ENCODE assay signal across 33 cellular contexts in genomic region chr2:120979398-120979797, GRCh38.
"Had no signal": no experiment of that assay in that cellular context is flagged by ENCODE, and none has a peak within 500 bp of the region (broad histone marks: within the 10 kb centered on the region; RNA-seq: fewer than 3 reads in every experiment).

No MANE protein-coding gene starts in this region.

- ATAC-seq: activated CD4-positive, alpha-beta T cell treated with anti-CD3 and anti-CD28 coated beads for 36 hours; activated CD8-positive, alpha-beta memory T cell treated with anti-CD3 and anti-CD28 coated beads, Interleukin-2, amount 10 ng/mL, durations not matched to agents 7 days and 5 days; activated CD8-positive, alpha-beta T cell treated with anti-CD3 and anti-CD28 coated beads, Interleukin-2, amount 10 ng/mL, durations not matched to agents 7 days and 5 days; activated naive CD8-positive, alpha-beta T cell treated with anti-CD3 and anti-CD28 coated beads, Interleukin-2, amount 50 U/mL, for 24 hours; gastroesophageal sphincter had no signal

- H3K36me3 ChIP-seq: breast epithelium, colonic mucosa had no signal

- H3K36me3 Mint-ChIP-seq: activated CD4-positive, alpha-beta memory T cell treated with anti-CD3 and anti-CD28 coated beads for 36 hours; activated CD8-positive, alpha-beta memory T cell treated with anti-CD3 and anti-CD28 coated beads, Interleukin-2, amount 10 ng/mL, durations not matched to agents 7 days and 5 days; activated naive CD4-positive, alpha-beta T cell treated with anti-CD3 and anti-CD28 coated beads, Interleukin-2, amount 50 U/mL, for 24 hours; activated naive CD8-positive, alpha-beta T cell treated with anti-CD3 and anti-CD28 coated beads for 36 hours had no signal

- H3K27ac Mint-ChIP-seq: activated CD4-positive, alpha-beta memory T cell treated with anti-CD3 and anti-CD28 coated beads for 36 hours; activated CD4-positive, alpha-beta T cell treated with anti-CD3 and anti-CD28 coated beads for 36 hours; activated CD4-positive, alpha-beta T cell treated with anti-CD3 and anti-CD28 coated beads, Interleukin-2, amount 10 ng/mL, durations not matched to agents 24 days and 14 days; activated CD8-positive, alpha-beta memory T cell treated with anti-CD3 and anti-CD28 coated beads, Interleukin-2, amount 10 ng/mL, durations not matched to agents 7 days and 5 days; activated CD8-positive, alpha-beta T cell treated with anti-CD3 and anti-CD28 coated beads, Interleukin-2, amount 10 ng/mL, durations not matched to agents 7 days and 5 days; activated naive CD4-positive, alpha-beta T cell treated with anti-CD3 and anti-CD28 coated beads for 36 hours; activated naive CD4-positive, alpha-beta T cell treated with anti-CD3 and anti-CD28 coated beads, Interleukin-2, amount 50 U/mL, for 24 hours; activated naive CD8-positive, alpha-beta T cell treated with anti-CD3 and anti-CD28 coated beads for 36 hours; activated naive CD8-positive, alpha-beta T cell treated with anti-CD3 and anti-CD28 coated beads, Interleukin-2, amount 50 U/mL, for 24 hours; activated T-helper 1 cell treated with anti-CD3 and anti-CD28 coated beads, Interleukin-12 subunit alpha, Interleukin-12 subunit beta, Interleukin-2, Interleukin-4 antibody, amounts not matched to agents 30 ng/mL and 10 ng/mL and 1 ng/mL, durations not matched to agents 14 hours and 24 hours and 36 hours; activated T-helper 2 cell treated with anti-CD3 and anti-CD28 coated beads, Interferon-gamma antibody, Interleukin-2, Interleukin-4, amounts not matched to agents 10 μg/mL and 5 μg/mL and 100 μg/mL, durations not matched to agents 14 hours and 24 hours and 36 hours; brain had no signal

- H3K27me3 Mint-ChIP-seq: activated CD4-positive, alpha-beta memory T cell treated with anti-CD3 and anti-CD28 coated beads for 36 hours; activated CD4-positive, alpha-beta T cell treated with anti-CD3 and anti-CD28 coated beads for 36 hours; activated CD4-positive, alpha-beta T cell treated with anti-CD3 and anti-CD28 coated beads, Interleukin-2, amount 10 ng/mL, durations not matched to agents 24 days and 14 days; activated CD8-positive, alpha-beta memory T cell treated with anti-CD3 and anti-CD28 coated beads, Interleukin-2, amount 10 ng/mL, durations not matched to agents 7 days and 5 days; activated naive CD4-positive, alpha-beta T cell treated with anti-CD3 and anti-CD28 coated beads, Interleukin-2, amount 50 U/mL, for 24 hours; activated naive CD8-positive, alpha-beta T cell treated with anti-CD3 and anti-CD28 coated beads for 36 hours; activated naive CD8-positive, alpha-beta T cell treated with anti-CD3 and anti-CD28 coated beads, Interleukin-2, amount 50 U/mL, for 24 hours; brain had no signal

- H3K4me1 Mint-ChIP-seq: activated CD4-positive, alpha-beta T cell treated with anti-CD3 and anti-CD28 coated beads for 36 hours; activated CD4-positive, alpha-beta T cell treated with anti-CD3 and anti-CD28 coated beads, Interleukin-2, amount 10 ng/mL, durations not matched to agents 24 days and 14 days; activated CD8-positive, alpha-beta memory T cell treated with anti-CD3 and anti-CD28 coated beads, Interleukin-2, amount 10 ng/mL, durations not matched to agents 7 days and 5 days; activated naive CD4-positive, alpha-beta T cell treated with anti-CD3 and anti-CD28 coated beads, Interleukin-2, amount 50 U/mL, for 24 hours; activated naive CD8-positive, alpha-beta T cell treated with anti-CD3 and anti-CD28 coated beads for 36 hours; activated naive CD8-positive, alpha-beta T cell treated with anti-CD3 and anti-CD28 coated beads, Interleukin-2, amount 50 U/mL, for 24 hours had no signal

- H3K9me3 ChIP-seq: adrenal gland, breast epithelium, colonic mucosa, esophagus squamous epithelium, gastroesophageal sphincter had no signal

- FAIRE-seq: endometrium, endothelial cell of umbilical vein had no signal

- DNase-seq: activated CD4-positive, alpha-beta memory T cell treated with anti-CD3 and anti-CD28 coated beads for 36 hours; activated CD4-positive, alpha-beta T cell treated with anti-CD3 and anti-CD28 coated beads for 36 hours; activated CD4-positive, alpha-beta T cell treated with anti-CD3 and anti-CD28 coated beads, Interleukin-2, amount 10 ng/mL, durations not matched to agents 24 days and 14 days; activated CD4-positive, CD25-positive, alpha-beta regulatory T cell; activated CD4-positive, CD25-positive, alpha-beta regulatory T cell treated with anti-CD3 and anti-CD28 coated beads, Interleukin-2, amount 50 U/mL, for 72 hours; activated CD8-positive, alpha-beta memory T cell treated with anti-CD3 and anti-CD28 coated beads, Interleukin-2, amount 10 ng/mL, durations not matched to agents 7 days and 5 days; activated CD8-positive, alpha-beta memory T cell treated with anti-CD3 and anti-CD28 coated beads, Interleukin-2, amount 50 U/mL, for 4 hours; activated CD8-positive, alpha-beta T cell treated with anti-CD3 and anti-CD28 coated beads, Interleukin-2, amount 10 ng/mL, durations not matched to agents 7 days and 5 days; activated effector memory CD4-positive, alpha-beta T cell treated with anti-CD3 and anti-CD28 coated beads, Interleukin-2, amount 50 U/mL, for 16 hours; activated naive CD4-positive, alpha-beta T cell treated with anti-CD3 and anti-CD28 coated beads for 36 hours; activated naive CD8-positive, alpha-beta T cell treated with anti-CD3 and anti-CD28 coated beads for 36 hours; activated naive CD8-positive, alpha-beta T cell treated with anti-CD3 and anti-CD28 coated beads, Interleukin-2, amount 50 U/mL, for 24 hours; activated T-cell treated with anti-CD3 and anti-CD28 coated beads, Interleukin-2, amount 50 U/mL, for 1 hour; activated T-cell treated with anti-CD3 and anti-CD28 coated beads, Interleukin-2, amount 50 U/mL, for 48 hours; adrenal gland; amygdala; central memory CD4-positive, alpha-beta T cell; cerebellar nuclear complex; colonic mucosa; effector CD8-positive, alpha-beta T cell; esophagus squamous epithelium; foreskin melanocyte; T-helper 2 cell had no signal

- H3K4me1 ChIP-seq: breast epithelium, colonic mucosa, gastroesophageal sphincter had no signal

- H3K27ac ChIP-seq: adrenal gland, breast epithelium, cardiac muscle cell, colonic mucosa, epithelial cell of prostate, esophagus squamous epithelium, gastroesophageal sphincter had no signal

- H3K27me3 ChIP-seq: adrenal gland, breast epithelium, cardiac muscle cell, colonic mucosa, esophagus squamous epithelium, gastroesophageal sphincter had no signal

- H3K9me3 Mint-ChIP-seq: activated CD4-positive, alpha-beta memory T cell treated with anti-CD3 and anti-CD28 coated beads for 36 hours; activated CD4-positive, alpha-beta T cell treated with anti-CD3 and anti-CD28 coated beads, Interleukin-2, amount 10 ng/mL, durations not matched to agents 24 days and 14 days; activated naive CD4-positive, alpha-beta T cell treated with anti-CD3 and anti-CD28 coated beads for 36 hours; activated naive CD4-positive, alpha-beta T cell treated with anti-CD3 and anti-CD28 coated beads, Interleukin-2, amount 50 U/mL, for 24 hours; activated naive CD8-positive, alpha-beta T cell treated with anti-CD3 and anti-CD28 coated beads for 36 hours; activated naive CD8-positive, alpha-beta T cell treated with anti-CD3 and anti-CD28 coated beads, Interleukin-2, amount 50 U/mL, for 24 hours; activated T-helper 1 cell treated with anti-CD3 and anti-CD28 coated beads, Interleukin-12 subunit alpha, Interleukin-12 subunit beta, Interleukin-2, Interleukin-4 antibody, amounts not matched to agents 30 ng/mL and 10 ng/mL and 1 ng/mL, durations not matched to agents 14 hours and 24 hours and 36 hours; activated T-helper 2 cell treated with anti-CD3 and anti-CD28 coated beads, Interferon-gamma antibody, Interleukin-2, Interleukin-4, amounts not matched to agents 10 μg/mL and 5 μg/mL and 100 μg/mL, durations not matched to agents 14 hours and 24 hours and 36 hours had no signal

- H3K4me3 Mint-ChIP-seq: activated CD4-positive, alpha-beta memory T cell treated with anti-CD3 and anti-CD28 coated beads for 36 hours; activated CD4-positive, alpha-beta T cell treated with anti-CD3 and anti-CD28 coated beads for 36 hours; activated CD4-positive, alpha-beta T cell treated with anti-CD3 and anti-CD28 coated beads, Interleukin-2, amount 10 ng/mL, durations not matched to agents 24 days and 14 days; activated CD8-positive, alpha-beta memory T cell treated with anti-CD3 and anti-CD28 coated beads, Interleukin-2, amount 10 ng/mL, durations not matched to agents 7 days and 5 days; activated CD8-positive, alpha-beta T cell treated with anti-CD3 and anti-CD28 coated beads, Interleukin-2, amount 10 ng/mL, durations not matched to agents 7 days and 5 days; activated naive CD4-positive, alpha-beta T cell treated with anti-CD3 and anti-CD28 coated beads for 36 hours; activated naive CD4-positive, alpha-beta T cell treated with anti-CD3 and anti-CD28 coated beads, Interleukin-2, amount 50 U/mL, for 24 hours; activated naive CD8-positive, alpha-beta T cell treated with anti-CD3 and anti-CD28 coated beads for 36 hours; activated naive CD8-positive, alpha-beta T cell treated with anti-CD3 and anti-CD28 coated beads, Interleukin-2, amount 50 U/mL, for 24 hours; activated T-helper 1 cell treated with anti-CD3 and anti-CD28 coated beads, Interleukin-12 subunit alpha, Interleukin-12 subunit beta, Interleukin-2, Interleukin-4 antibody, amounts not matched to agents 30 ng/mL and 10 ng/mL and 1 ng/mL, durations not matched to agents 14 hours and 24 hours and 36 hours; brain had no signal

- H3K4me3 ChIP-seq: adrenal gland, breast epithelium, cardiac muscle cell, colonic mucosa, esophagus squamous epithelium, gastroesophageal sphincter had no signal
